ENCODE assay signal across 8 cellular contexts in genomic region chr4:24488399-24489164, GRCh38.
DNase-seq lines count a peak whose midpoint lies in the region; ATAC-seq, FAIRE-seq and TF ChIP-seq lines count a peak whose summit lies in the region.

No MANE protein-coding gene starts in this region.

- H3K9me3 Mint-ChIP-seq in GM23338, result peaks cover 6% of the 10 kb centered on the region
- H3K9me3 Mint-ChIP-seq in brain, result peaks cover 0 to 4% (median 2%) of the 10 kb centered on the region in 5 experiments

- H3K27ac ChIP-seq in GM23338 (ENCODE audit: low read depth) (no peak overlapping the region), kidney (ENCODE audit: low read depth in 2 of 2, low read length in 2 of 2) (no peak overlapping the region)

- H4K20me1 ChIP-seq in GM23338 (replicated peaks; ENCODE audit: insufficient read depth) (no peaks in the 10 kb centered on the region), Loucy (ENCODE audit: insufficient read depth, low read length, poor library complexity, severe bottlenecking) (no peaks in the 10 kb centered on the region)

- H3K79me2 ChIP-seq in GM23338 (replicated peaks; ENCODE audit: insufficient read depth) (no peaks in the 10 kb centered on the region), Loucy (ENCODE audit: insufficient read depth, low read length) (no peaks in the 10 kb centered on the region)

- H3F3A ChIP-seq in GM23338 (replicated peaks; ENCODE audit: low read depth) (no peaks in the 10 kb centered on the region), Loucy (ENCODE audit: low read depth) (no peaks in the 10 kb centered on the region)

- H2AFZ ChIP-seq in GM23338 (peak overlapping the region; percentile 3; the same call in 1 of the 2 replicates), Loucy (ENCODE audit: low read length) (peak overlapping the region; percentile 76)

- H3K9me2 ChIP-seq in GM23338 (ENCODE audit: insufficient read depth) (peaks cover 20% of the 10 kb centered on the region), Loucy (replicated peaks; ENCODE audit: low read depth, low read length) (no peaks in the 10 kb centered on the region)

- DNase-seq in GM10266 (ENCODE audit: extremely low spot score), result peak; percentile 77
- DNase-seq in GM23338 (ENCODE audit: low spot score), result peak; percentile 93
- DNase-seq in T-helper 9 cell, result peak; percentile 33
- DNase-seq in kidney, result peak; percentile 80
- peak; percentile 67 for DNase-seq in stimulated activated CD4-positive, alpha-beta T cell treated with anti-CD3 and anti-CD28 coated beads, Interleukin-4, amount 100 ng/mL, for 24 hours

- FAIRE-seq in kidney (lab: Jason Lieb, UNC), result no peak

- intact Hi-C loops in kidney (cut with DNase I), result no loop called here

- H3K36me3 ChIP-seq in GM23338 (ENCODE audit: insufficient read depth) (no peaks in the 10 kb centered on the region), Loucy (ENCODE audit: insufficient read depth, low read length) (no peaks in the 10 kb centered on the region), kidney (ENCODE audit: control insufficient read depth in 1 of 2, insufficient read depth in 2 of 2, low read length in 2 of 2) (no peaks in the 10 kb centered on the region)

- TF ChIP-seq CTCF in GM10266 (IDR thresholded peaks at IDR 0.05; ENCODE audit: control insufficient read depth, insufficient read depth, low read depth, missing control alignments) (peak; percentile 87), GM23338 (conservative IDR thresholded peaks at IDR 0.05; ENCODE audit: low read depth in 2 of 2) (peak; percentile 98 to 99), Loucy (conservative IDR thresholded peaks at IDR 0.05; ENCODE audit: low read length) (peak; percentile 91), brain (conservative IDR thresholded peaks at IDR 0.05) (peak; percentile 63 to 81), kidney (IDR thresholded peaks at IDR 0.05; ENCODE audit: borderline replicate concordance, extremely low read depth, insufficient read depth) (peak; percentile 84)

- H3K4me3 Mint-ChIP-seq in GM23338 (no peak overlapping the region), brain (no peak overlapping the region)

- no peak overlapping the region for H3K4me3 ChIP-seq in GM23338
- H3K4me3 ChIP-seq in Loucy (ENCODE audit: low read length, poor library complexity, severe bottlenecking), result no peak overlapping the region
- H3K4me3 ChIP-seq in kidney (ENCODE audit: low read length in 2 of 2), result no peak overlapping the region

- H3K27ac Mint-ChIP-seq in GM23338 (no peak overlapping the region), brain (no peak overlapping the region)

- H3K4me2 ChIP-seq in GM23338 (no peak overlapping the region), Loucy (ENCODE audit: low read depth, low read length, poor library complexity, severe bottlenecking) (peak overlapping the region; percentile 40)

- H3K4me1 Mint-ChIP-seq in GM23338, result peaks cover 10% of the 10 kb centered on the region
- H3K4me1 Mint-ChIP-seq in brain, result no peaks in the 10 kb centered on the region

- H3K9ac ChIP-seq in Loucy (ENCODE audit: low read depth, low read length, poor library complexity, severe bottlenecking), result no peak overlapping the region
- no peak overlapping the region for H3K9ac ChIP-seq in kidney (ENCODE audit: low read length in 2 of 2)

- H3K36me3 Mint-ChIP-seq in GM23338 (ENCODE audit: low read depth) (no peaks in the 10 kb centered on the region), brain (no peaks in the 10 kb centered on the region)

- H3K4me1 ChIP-seq in GM23338 (ENCODE audit: insufficient read depth) (no peaks in the 10 kb centered on the region), Loucy (ENCODE audit: insufficient read depth, low read length, poor library complexity, severe bottlenecking) (no peaks in the 10 kb centered on the region), kidney (ENCODE audit: control insufficient read depth in 1 of 2, insufficient read depth in 1 of 2, low read depth in 1 of 2, low read length in 2 of 2) (no peaks in the 10 kb centered on the region)

- H3K9me3 ChIP-seq in Loucy (ENCODE audit: insufficient read depth, low read depth, low read length) (no peaks in the 10 kb centered on the region), kidney (ENCODE audit: control insufficient read depth in 1 of 2, low read length in 2 of 2) (no peaks in the 10 kb centered on the region)

- ATAC-seq in GM23338 (peak; percentile 100), HG02759 (IDR thresholded peaks at IDR 0.05; ENCODE audit: unreplicated experiment) (no peak)

- H3K27me3 ChIP-seq in GM23338 (ENCODE audit: insufficient read depth) (no peaks in the 10 kb centered on the region), Loucy (ENCODE audit: insufficient read depth, low read length, poor library complexity, severe bottlenecking) (no peaks in the 10 kb centered on the region)

- H3K27me3 Mint-ChIP-seq in GM23338 (ENCODE audit: insufficient read depth, low read depth, poor library complexity) (no peaks in the 10 kb centered on the region), brain (peaks cover 11% of the 10 kb centered on the region)

TF ChIP-seq in GM23338, 12 proteins besides CTCF, POLR2A, EP300 and RAD21 (continues in another document):
- TF ChIP-seq POLR2AphosphoS5 (IDR thresholded peaks at IDR 0.05; ENCODE audit: low read depth), result no peak
- TF ChIP-seq JUNB (IDR thresholded peaks at IDR 0.05; ENCODE audit: unreplicated experiment), result no peak
- no peak for TF ChIP-seq STAT1 (IDR thresholded peaks at IDR 0.05; ENCODE audit: unreplicated experiment)
- TF ChIP-seq EZH2 (IDR thresholded peaks at IDR 0.05; ENCODE audit: low read depth, unreplicated experiment), result no peak
- no peak for TF ChIP-seq ZNF462 (CRISPR knock-in tag; IDR thresholded peaks at IDR 0.05)
- TF ChIP-seq CREB1 (CRISPR knock-in tag; IDR thresholded peaks at IDR 0.05; ENCODE audit: low read depth), result no peak

Comparison
In these comparisons a context has a peak if more than half of its experiments do, and no peak if none do; other contexts are left out.
1. DNase-seq: peak in every context shown above with its lines; median percentile 93 in GM23338; 80 in kidney; 77 in GM10266; 67 in stimulated activated CD4-positive, alpha-beta T cell treated with anti-CD3 and anti-CD28 coated beads, Interleukin-4, amount 100 ng/mL, for 24 hours; 33 in T-helper 9 cell.